8 cellular contexts compared by ENCODE assay signal in the genomic region with DNA sequence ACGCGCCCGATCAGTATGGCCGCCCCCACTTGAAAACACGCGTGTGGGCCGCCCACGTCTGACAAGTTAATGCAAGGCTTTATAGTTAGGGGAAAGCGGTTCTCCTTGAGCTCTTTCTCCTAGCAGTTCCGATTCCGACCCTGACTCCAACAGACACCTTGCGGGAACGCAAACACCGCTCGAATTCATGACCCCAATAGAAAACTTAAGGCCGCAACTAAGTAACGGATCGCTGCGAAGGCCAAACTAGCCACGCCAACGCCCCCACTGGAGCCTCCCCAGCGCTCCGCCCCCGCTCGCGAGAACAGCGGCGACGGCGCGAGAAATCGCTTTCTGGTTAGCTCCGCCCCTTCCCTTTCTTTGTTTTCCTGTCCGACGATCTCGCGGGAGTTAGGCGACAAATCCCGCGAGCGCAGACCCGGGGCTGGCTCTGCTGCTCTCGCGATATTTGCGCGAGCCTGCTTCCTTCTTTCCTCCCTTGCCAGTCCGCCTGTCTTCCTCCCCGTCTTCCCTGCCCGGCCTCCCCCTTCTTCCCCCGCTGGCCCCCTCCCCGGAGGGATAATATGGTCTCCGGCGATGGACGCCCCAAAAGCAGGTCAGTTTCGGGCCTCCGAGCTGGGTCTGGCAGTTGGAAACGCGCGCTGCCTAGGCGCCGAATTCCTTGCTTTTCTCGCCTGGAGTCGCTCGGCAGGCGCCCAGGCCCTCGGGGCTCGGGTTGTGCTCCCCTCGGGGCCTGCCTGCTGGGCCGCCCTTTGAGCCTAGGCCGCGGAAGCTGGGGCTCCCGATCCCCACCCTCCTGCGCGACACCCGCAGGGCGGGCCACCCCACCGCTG. TPM values are rescaled to one million over a fixed set of nuclear protein-coding genes. Genes with fewer than 3 reads are reported as not detected.
DNase-seq lines count a peak whose midpoint lies in the region; ATAC-seq and TF ChIP-seq lines count a peak whose summit lies in the region.

A gene with protein sequence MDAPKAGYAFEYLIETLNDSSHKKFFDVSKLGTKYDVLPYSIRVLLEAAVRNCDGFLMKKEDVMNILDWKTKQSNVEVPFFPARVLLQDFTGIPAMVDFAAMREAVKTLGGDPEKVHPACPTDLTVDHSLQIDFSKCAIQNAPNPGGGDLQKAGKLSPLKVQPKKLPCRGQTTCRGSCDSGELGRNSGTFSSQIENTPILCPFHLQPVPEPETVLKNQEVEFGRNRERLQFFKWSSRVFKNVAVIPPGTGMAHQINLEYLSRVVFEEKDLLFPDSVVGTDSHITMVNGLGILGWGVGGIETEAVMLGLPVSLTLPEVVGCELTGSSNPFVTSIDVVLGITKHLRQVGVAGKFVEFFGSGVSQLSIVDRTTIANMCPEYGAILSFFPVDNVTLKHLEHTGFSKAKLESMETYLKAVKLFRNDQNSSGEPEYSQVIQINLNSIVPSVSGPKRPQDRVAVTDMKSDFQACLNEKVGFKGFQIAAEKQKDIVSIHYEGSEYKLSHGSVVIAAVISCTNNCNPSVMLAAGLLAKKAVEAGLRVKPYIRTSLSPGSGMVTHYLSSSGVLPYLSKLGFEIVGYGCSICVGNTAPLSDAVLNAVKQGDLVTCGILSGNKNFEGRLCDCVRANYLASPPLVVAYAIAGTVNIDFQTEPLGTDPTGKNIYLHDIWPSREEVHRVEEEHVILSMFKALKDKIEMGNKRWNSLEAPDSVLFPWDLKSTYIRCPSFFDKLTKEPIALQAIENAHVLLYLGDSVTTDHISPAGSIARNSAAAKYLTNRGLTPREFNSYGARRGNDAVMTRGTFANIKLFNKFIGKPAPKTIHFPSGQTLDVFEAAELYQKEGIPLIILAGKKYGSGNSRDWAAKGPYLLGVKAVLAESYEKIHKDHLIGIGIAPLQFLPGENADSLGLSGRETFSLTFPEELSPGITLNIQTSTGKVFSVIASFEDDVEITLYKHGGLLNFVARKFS (plus strand): TSS at position 455 of the 833 bp plus-strand sequence. CDS start 122 bp downstream, at position 577.

- intact Hi-C loops in T-helper 2 cell treated with Interferon-gamma antibody and Interleukin-4, amounts not matched to agents 100 ng/mL and 5 ng/mL, for 36 hours (cut with micrococcal nuclease): loop anchor here (1.0 to 10.0 kb wide), 5 partner anchors 15 to 434 kb away; a partner anchor contains a TSS
- intact Hi-C loops in left ventricle myocardium superior (cut with micrococcal nuclease): no loop called here
- intact Hi-C loops in prostate gland (cut with DNase I): no loop called here

- H3K9me3 ChIP-seq in prostate gland: no peaks in the 10 kb centered on the region

- under 1% methylated on average over 77 of the region's 77 CpGs for WGBS in prostate gland
- WGBS in urinary bladder: under 1% methylated on average over 77 of the region's 77 CpGs

- peak; percentile 90 for ATAC-seq in GM18498 (IDR thresholded peaks at IDR 0.05; ENCODE audit: unreplicated experiment)
- ATAC-seq in HG02943 (IDR thresholded peaks at IDR 0.05; ENCODE audit: low read depth, unreplicated experiment): peak; percentile 85
- ATAC-seq in left ventricle myocardium superior: peak; percentile 96

- H3K4me1 ChIP-seq in prostate gland (replicated peaks): peaks cover 4% of the 10 kb centered on the region
- H3K4me1 ChIP-seq in urinary bladder (ENCODE audit: insufficient read depth): no peaks in the 10 kb centered on the region

- TF ChIP-seq CTCF in prostate gland (IDR thresholded peaks at IDR 0.05): peak in 2 of 4 experiments; percentile 2 to 16

- peak; percentile 27 for TF ChIP-seq POLR2A in prostate gland (IDR thresholded peaks at IDR 0.05)

- H3K36me3 ChIP-seq in prostate gland (no peaks in the 10 kb centered on the region), urinary bladder (ENCODE audit: insufficient read depth) (peaks cover 3% of the 10 kb centered on the region)

- H3K4me3 ChIP-seq in prostate gland (peak within 1 kb of the TSS; percentile 91 to 96), urinary bladder (ENCODE audit: low read depth, low read length) (peak within 1 kb of the TSS; percentile 83)

- peak; percentile 69 for DNase-seq in NCI-H187 treated with DMSO at 0.1 percent for 48 hours (lab: John Stamatoyannopoulos, UW)
- DNase-seq in anterior cingulate cortex (lab: John Stamatoyannopoulos, UW): peak; percentile 82 to 99 (median 96)
- DNase-seq in left ventricle myocardium superior: peak; percentile 98
- DNase-seq in prostate gland (ENCODE audit: low spot score): peak; percentile 98

- no peaks in the 10 kb centered on the region for H3K27me3 ChIP-seq in prostate gland (replicated peaks; ENCODE audit: insufficient read depth)

- H3K27ac ChIP-seq in prostate gland (peak within 1 kb of the TSS; percentile 92 to 95), urinary bladder (ENCODE audit: low read depth) (peak within 1 kb of the TSS; percentile 92)

RNA-seq across cellular contexts. Expression of the gene that starts here (rescaled TPM):
- 72.8 and 78.6 TPM in 2 replicates for total RNA-seq in T-helper 2 cell treated with Interferon-gamma antibody and Interleukin-4, amounts not matched to agents 100 ng/mL and 5 ng/mL, for 36 hours
- total RNA-seq in left ventricle myocardium superior (25.2 TPM), prostate gland (10 to 100 TPM; 30.5 to 39.0 TPM), urinary bladder (87.5 TPM)
- 16.4 TPM for polyA plus RNA-seq in urinary bladder

Comparison
In these comparisons a context has a peak if more than half of its experiments do, and no peak if none do; other contexts are left out.
1. Peak in every context shown above with its lines: DNase-seq, ATAC-seq, H3K4me3 ChIP-seq and H3K27ac ChIP-seq.